17 cellular contexts compared by ENCODE assay signal in the genomic region with DNA sequence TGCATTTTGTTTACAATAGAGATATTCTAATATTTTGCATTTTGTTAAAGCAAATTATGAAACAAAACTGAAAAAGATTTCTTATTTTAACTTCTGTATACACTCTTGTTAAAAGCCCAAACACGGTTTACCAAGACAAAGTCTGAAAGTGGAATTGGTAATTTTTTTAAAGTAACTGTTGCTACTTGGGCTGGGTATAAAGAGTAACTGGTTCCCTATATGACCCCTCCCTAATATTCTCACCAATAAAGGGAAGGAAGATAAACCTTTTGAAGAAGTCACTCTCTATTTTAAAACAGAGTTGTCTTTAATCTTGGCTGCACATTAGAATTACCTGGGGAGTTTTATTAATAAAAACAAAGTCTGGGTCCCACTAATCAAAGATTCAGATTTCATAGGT. TPM values are rescaled to one million over a fixed set of nuclear protein-coding genes. Genes with fewer than 3 reads are reported as not detected.
DNase-seq lines count a peak whose midpoint lies in the region; ATAC-seq, FAIRE-seq and TF ChIP-seq lines count a peak whose summit lies in the region.
"Had no signal": no experiment of that assay in that cellular context is flagged by ENCODE, and none has a peak within 500 bp of the region (broad histone marks: within the 10 kb centered on the region; RNA-seq: fewer than 3 reads in every experiment).

No MANE protein-coding gene starts in this region.

- H2AFZ ChIP-seq in PC-9 (no peak overlapping the region), endothelial cell of umbilical vein (ENCODE audit: low read depth, low read length) (no peak overlapping the region)

- H3K9ac ChIP-seq in endothelial cell of umbilical vein (replicated peaks; ENCODE audit: extremely low read depth, insufficient read depth, low read length): no peak overlapping the region

- dilution Hi-C loops in endothelial cell of umbilical vein (cut with MboI; ENCODE audit: extremely low pct_ligation_motif_present, low sequenced_read_pairs): no loop called here

- H3K79me2 ChIP-seq in PC-9 (ENCODE audit: low read depth): peaks cover 92% of the 10 kb centered on the region
- H3K79me2 ChIP-seq in endothelial cell of umbilical vein (ENCODE audit: control insufficient read depth, insufficient read depth, low read length): peaks cover 82% of the 10 kb centered on the region

- TF ChIP-seq POLR2A in endothelial cell of umbilical vein (IDR thresholded peaks at IDR 0.05; ENCODE audit: low read depth, low read length) (no peak), right lobe of liver (IDR thresholded peaks at IDR 0.05) (no peak)

- POLR2A ChIA-PET in PC-9 (lab: Charles Lee; ENCODE audit: unreplicated experiment): no interaction called here
- POLR2A ChIA-PET in endothelial cell of umbilical vein (lab: Charles Lee): no interaction called here

- H3K9me2 ChIP-seq in PC-9 (ENCODE audit: insufficient read depth): no peaks in the 10 kb centered on the region

- BruUV-seq in PC-9 (replicated peaks; lab: Mats Ljungman, UMichigan): no TSS peak
- no TSS peak for BruUV-seq in endothelial cell of umbilical vein (replicated peaks; lab: Mats Ljungman, UMichigan)

- H3K9me3 ChIP-seq in PC-9 (ENCODE audit: insufficient read depth, low read depth) (peaks cover 7% of the 10 kb centered on the region), endothelial cell of umbilical vein (replicated peaks; ENCODE audit: control insufficient read depth, insufficient read depth, low read length) (no peaks in the 10 kb centered on the region), right lobe of liver (no peaks in the 10 kb centered on the region)
- H3K9me3 ChIP-seq: BE2C, HAP-1 had no signal

- H3K27me3 ChIP-seq in PC-9 (ENCODE audit: insufficient read depth, low read depth): no peaks in the 10 kb centered on the region
- no peaks in the 10 kb centered on the region for H3K27me3 ChIP-seq in endothelial cell of umbilical vein (ENCODE audit: control insufficient read depth in 2 of 2, insufficient read depth in 2 of 2, low read length in 2 of 2)
- H3K27me3 ChIP-seq in right lobe of liver: no peaks in the 10 kb centered on the region
- H3K27me3 ChIP-seq: BE2C had no signal

- WGBS in right lobe of liver (ENCODE audit: insufficient coverage, low coverage, low lambda C conversion rate, missing lambda C conversion rate): 38% methylated on average over 1 of the region's 1 CpG

- H3K36me3 ChIP-seq in PC-9 (ENCODE audit: low read depth) (peaks cover 83% of the 10 kb centered on the region), endothelial cell of umbilical vein (ENCODE audit: control insufficient read depth in 2 of 2, extremely low read depth in 1 of 2, insufficient read depth in 2 of 2, low read length in 2 of 2) (peaks cover 9 to 11% of the 10 kb centered on the region in 2 experiments), right lobe of liver (no peaks in the 10 kb centered on the region)
- H3K36me3 ChIP-seq: BE2C, HAP-1 had no signal

- H3K9me1 ChIP-seq in endothelial cell of umbilical vein (replicated peaks; ENCODE audit: control insufficient read depth, extremely low read depth, insufficient read depth, low read length): no peaks in the 10 kb centered on the region

- no peak for DNase-seq in PC-9
- no peak for DNase-seq in endothelial cell of umbilical vein (ENCODE audit: low read depth, low spot score)
- no peak for DNase-seq in right lobe of liver
- DNase-seq in NCI-H128 (lab: John Stamatoyannopoulos, UW; ENCODE audit: unreplicated experiment): no peak
- no peak for DNase-seq in NCI-H2196 (lab: John Stamatoyannopoulos, UW; ENCODE audit: unreplicated experiment)
- DNase-seq: BE2C; CD4-positive, alpha-beta memory T cell; DMS79 had no signal

- H3K27ac ChIP-seq in PC-9: peak overlapping the region; percentile 35
- H3K27ac ChIP-seq in endothelial cell of umbilical vein (ENCODE audit: insufficient read depth, low read depth, low read length): no peak overlapping the region
- H3K27ac ChIP-seq in right lobe of liver: peak overlapping the region in 2 of 3 donors; percentile 30 to 57
- H3K27ac ChIP-seq: C4-2B, HL-60 had no signal

- H4K20me1 ChIP-seq in PC-9 (ENCODE audit: insufficient read depth): peaks cover 38% of the 10 kb centered on the region
- no peaks in the 10 kb centered on the region for H4K20me1 ChIP-seq in endothelial cell of umbilical vein (replicated peaks; ENCODE audit: control insufficient read depth, extremely low read depth, insufficient read depth, low read length)

- H3K4me2 ChIP-seq in PC-9 (no peak overlapping the region), endothelial cell of umbilical vein (ENCODE audit: insufficient read depth, low read length) (no peak overlapping the region)

- no peak for TF ChIP-seq CTCF in PC-9 (conservative IDR thresholded peaks at IDR 0.05)
- no peak for TF ChIP-seq CTCF in endothelial cell of umbilical vein (IDR thresholded peaks at IDR 0.05; ENCODE audit: extremely low read depth in 1 of 2, insufficient read depth in 1 of 2, low read depth in 1 of 2, low read length in 2 of 2)
- no peak for TF ChIP-seq CTCF in right lobe of liver (IDR thresholded peaks at IDR 0.05)

- no peak for ATAC-seq in right lobe of liver
- ATAC-seq in HG02852 (IDR thresholded peaks at IDR 0.05; ENCODE audit: unreplicated experiment): no peak
- ATAC-seq in GM18858 (IDR thresholded peaks at IDR 0.05; ENCODE audit: unreplicated experiment): no peak

- no peak for FAIRE-seq in endothelial cell of umbilical vein (lab: Jason Lieb, UNC)
- FAIRE-seq: A204.1, GM12891, GM19239, H1 had no signal

- intact Hi-C loops in PC-9 (cut with micrococcal nuclease; ENCODE audit: unreplicated experiment) (no loop called here), endothelial cell of umbilical vein (cut with micrococcal nuclease) (no loop called here), right lobe of liver (cut with DNase I) (no loop called here)

- no peak overlapping the region for H3K4me3 ChIP-seq in PC-9
- H3K4me3 ChIP-seq in endothelial cell of umbilical vein (replicated peaks in 1 of 3; ENCODE audit: insufficient read depth in 1 of 3, low read depth in 1 of 3, low read length in 3 of 3): no peak overlapping the region
- no peak overlapping the region for H3K4me3 ChIP-seq in right lobe of liver
- H3K4me3 ChIP-seq: HAP-1 had no signal

- peaks cover 96% of the 10 kb centered on the region for H3F3A ChIP-seq in PC-9 (ENCODE audit: insufficient read depth, low read depth)

- CTCF ChIA-PET in PC-9 (lab: Charles Lee) (interaction anchor here (0.6 kb wide), 1 partner anchor 753 kb away, joined by 8 read pairs; no protein-coding TSS in a partner anchor), endothelial cell of umbilical vein (lab: Charles Lee) (interaction anchor here (0.7 to 2.7 kb wide), 7 partner anchors 9 to 184 kb away, joined by 3 to 17 read pairs (median 4); no protein-coding TSS in a partner anchor)

- H3K4me1 ChIP-seq in PC-9 (replicated peaks; ENCODE audit: insufficient read depth) (peaks cover 12% of the 10 kb centered on the region), endothelial cell of umbilical vein (ENCODE audit: control insufficient read depth, extremely low read depth, insufficient read depth, low read length) (peaks cover 32% of the 10 kb centered on the region), right lobe of liver (peaks cover 0 to 8% (median 5%) of the 10 kb centered on the region in 4 donors)
- H3K4me1 ChIP-seq: BE2C, HAP-1 had no signal

TF ChIP-seq in endothelial cell of umbilical vein, 7 proteins besides CTCF, POLR2A, EP300 and RAD21:
- TF ChIP-seq POLR2AphosphoS5 (IDR thresholded peaks at IDR 0.05; ENCODE audit: insufficient read depth, low read depth, low read length) (peak; percentile 2), GATA2 (IDR thresholded peaks at IDR 0.05; ENCODE audit: insufficient read depth, insufficient read length, low read depth, low read length) (no peak)

RNA-seq across cellular contexts. Expression of gene ARHGAP29, which starts 27.4 kb away (rescaled TPM):
- total RNA-seq in PC-9 (2021) (123 and 137 TPM in 2 replicates), endothelial cell of umbilical vein (199 and 215 TPM in 2 replicates), right lobe of liver (10 to 100 TPM; 15.1 to 28.9 (median 21.1) TPM)
- polyA plus RNA-seq in endothelial cell of umbilical vein: 47.2 and 56.3 TPM in 2 replicates
- 59.2 and 63.7 TPM in 2 replicates for polyA plus RNA-seq in endothelial cell of umbilical vein (2011; cell fraction: cytosol; rRNA removed)
- 194 and 251 TPM in 2 replicates for polyA plus RNA-seq in endothelial cell of umbilical vein (2011; cell fraction: nucleus; rRNA removed)
- polyA plus RNA-seq in endothelial cell of umbilical vein (2012): 93.5 and 141 TPM in 2 replicates
- polyA minus RNA-seq in endothelial cell of umbilical vein: 189 and 190 TPM in 2 replicates
- polyA minus RNA-seq in endothelial cell of umbilical vein (2011; cell fraction: cytosol; rRNA and poly(A)+ RNA removed): 2.3 TPM
- 458 and 651 TPM in 2 replicates for polyA minus RNA-seq in endothelial cell of umbilical vein (2011; cell fraction: nucleus; rRNA and poly(A)+ RNA removed)
- total RNA-seq: CD4-positive, alpha-beta memory T cell had no signal
- polyA plus RNA-seq: CD4-positive, alpha-beta memory T cell had no signal
